In the genomic region with DNA sequence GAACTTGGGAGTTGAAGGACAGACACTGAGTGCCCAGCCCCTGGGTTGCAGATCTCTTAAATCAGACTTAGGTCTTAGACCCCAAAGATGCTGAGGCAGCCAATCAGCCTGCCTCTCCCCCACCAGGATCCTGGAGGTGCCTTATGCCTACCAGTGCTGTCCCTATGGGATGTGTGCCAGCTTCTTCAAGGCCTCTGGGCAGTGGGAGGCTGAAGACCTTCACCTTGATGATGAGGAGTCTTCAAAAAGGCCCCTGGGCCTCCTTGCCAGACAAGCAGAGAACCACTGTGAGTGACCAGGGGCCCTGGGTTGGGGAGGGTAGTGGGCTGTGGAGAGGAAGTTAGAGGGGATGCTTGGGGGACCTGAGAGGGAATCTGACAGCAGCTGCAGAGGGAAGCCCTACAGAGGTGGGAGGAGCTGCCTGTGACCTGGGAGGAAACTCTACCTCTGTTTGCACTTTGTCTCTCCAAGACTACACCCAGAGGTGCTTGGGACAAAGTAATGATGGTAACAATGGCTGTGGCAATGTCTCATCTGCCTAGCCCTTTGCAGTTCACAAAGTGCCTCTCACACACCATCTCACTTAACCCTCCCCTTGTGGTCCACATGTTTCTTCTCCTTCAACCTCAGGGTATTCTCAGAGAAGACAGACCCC, we compare ENCODE assay signal across 19 cellular contexts.
"Had no signal": no experiment of that assay in that cellular context is flagged by ENCODE, and none has a peak within 500 bp of the region (broad histone marks: within the 10 kb centered on the region; RNA-seq: fewer than 3 reads in every experiment).

No MANE protein-coding gene starts in this region.

- DNase-seq: effector memory CD4-positive, alpha-beta T cell; gastrocnemius medialis; heart right ventricle; left ventricle myocardium superior; mesenchymal stem cell; midbrain; naive B cell; psoas muscle; retina; right lobe of liver; spleen; stimulated activated CD4-positive, alpha-beta T cell treated with anti-CD3 and anti-CD28 coated beads, Interleukin-15, amount 100 ng/mL, for 24 hours; stimulated activated CD4-positive, alpha-beta T cell treated with anti-CD3 and anti-CD28 coated beads, Interleukin-1b, Interleukin-23, amount 100 ng/mL, for 48 hours; stimulated activated CD4-positive, alpha-beta T cell treated with anti-CD3 and anti-CD28 coated beads, Interleukin-4, amount 100 ng/mL, for 24 hours; stimulated activated naive B cell treated with anti-CD40 and anti-IgM and Interleukin-4, amounts not matched to agents 10 μg/mL and 1 μg/mL and 100 μg/mL, for 72 hours; trophoblast cell had no signal

- ATAC-seq: esophagus mucosa; gastrocnemius medialis; heart right ventricle; left ventricle myocardium superior; psoas muscle; right lobe of liver; stimulated activated naive B cell treated with anti-CD40 and anti-IgM and Interleukin-4, amounts not matched to agents 10 μg/mL and 1 μg/mL and 100 μg/mL, for 72 hours had no signal

- H3K4me1 ChIP-seq: psoas muscle, right lobe of liver had no signal

- H3K9me3 Mint-ChIP-seq: naive B cell; stimulated activated naive B cell treated with anti-CD40 and anti-IgM and Interleukin-4, amounts not matched to agents 10 μg/mL and 1 μg/mL and 100 μg/mL, for 72 hours had no signal

- H3K36me3 ChIP-seq: gastrocnemius medialis, heart right ventricle, neutrophil, right lobe of liver, spleen had no signal

- H3K36me3 Mint-ChIP-seq: naive B cell; stimulated activated naive B cell treated with anti-CD40 and anti-IgM and Interleukin-4, amounts not matched to agents 10 μg/mL and 1 μg/mL and 100 μg/mL, for 72 hours had no signal

- H3K9me3 ChIP-seq: gastrocnemius medialis, heart right ventricle, neutrophil, psoas muscle, right lobe of liver, spleen had no signal

- H3K4me3 Mint-ChIP-seq: naive B cell; stimulated activated naive B cell treated with anti-CD40 and anti-IgM and Interleukin-4, amounts not matched to agents 10 μg/mL and 1 μg/mL and 100 μg/mL, for 72 hours had no signal

- H3K27ac Mint-ChIP-seq: stimulated activated naive B cell treated with anti-CD40 and anti-IgM and Interleukin-4, amounts not matched to agents 10 μg/mL and 1 μg/mL and 100 μg/mL, for 72 hours had no signal

- H3K4me3 ChIP-seq: gastrocnemius medialis, heart right ventricle, lung, psoas muscle, right lobe of liver, spleen had no signal
